In the genomic region with DNA sequence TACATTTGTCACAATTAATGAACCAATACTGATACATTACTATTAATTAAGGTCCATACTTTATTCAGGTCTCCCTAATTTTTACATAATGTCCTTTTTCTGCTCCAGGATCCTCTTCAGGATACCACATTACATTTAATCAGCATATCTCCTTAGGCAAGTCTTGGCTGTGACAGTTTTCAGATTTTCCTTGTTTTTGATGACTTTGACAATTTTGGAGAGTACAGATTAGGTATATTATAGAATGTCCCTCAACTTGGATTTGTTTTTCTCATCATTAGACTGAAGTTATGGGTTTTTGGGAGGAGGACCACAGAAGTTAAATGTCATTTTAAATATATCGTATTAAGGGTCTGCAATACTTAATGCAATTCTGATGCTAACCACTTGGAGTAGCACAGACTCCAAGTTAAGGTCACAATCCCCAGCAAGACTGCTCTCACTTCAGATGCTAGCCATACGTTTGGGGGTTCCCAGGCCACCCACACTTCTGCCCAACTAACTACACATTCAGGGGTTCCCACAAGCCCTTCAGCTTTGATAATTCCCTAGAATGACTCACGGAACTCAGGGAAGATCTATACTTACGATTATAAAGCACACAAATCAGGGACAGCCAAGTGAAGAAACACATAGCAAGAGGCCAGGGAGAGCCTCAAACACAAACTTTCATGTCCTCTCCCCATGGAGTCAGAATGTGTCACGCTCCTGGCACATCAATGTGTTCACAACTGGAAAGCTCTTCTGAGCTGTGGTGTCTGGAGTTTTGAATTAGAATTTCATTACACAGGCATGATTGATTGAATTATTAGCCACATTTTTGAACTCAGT, we compare ENCODE assay signal across 1 cellular context.
TF ChIP-seq lines count a peak whose summit lies in the region.

No MANE protein-coding gene starts in this region.

TF ChIP-seq in IMR-90, 13 proteins besides CTCF, POLR2A, EP300 and RAD21:
- TF ChIP-seq SMC3 (IDR thresholded peaks at IDR 0.05; ENCODE audit: low read depth, low read length) (no peak), BHLHE40 (IDR thresholded peaks at IDR 0.05; ENCODE audit: low read depth, low read length) (no peak), MAZ (IDR thresholded peaks at IDR 0.05; ENCODE audit: borderline replicate concordance, low read depth, low read length) (no peak), NFE2L2 (IDR thresholded peaks at IDR 0.05; ENCODE audit: low read depth, low read length) (no peak), ELK1 (IDR thresholded peaks at IDR 0.05; ENCODE audit: borderline replicate concordance, low read depth, low read length) (no peak), RCOR1 (IDR thresholded peaks at IDR 0.05; ENCODE audit: insufficient replicate concordance, low read length) (no peak), MAFK (IDR thresholded peaks at IDR 0.05; ENCODE audit: low read depth, low read length) (no peak), FOS (IDR thresholded peaks at IDR 0.05; ENCODE audit: low read depth, low read length) (no peak), CEBPB (IDR thresholded peaks at IDR 0.05; ENCODE audit: low read depth, low read length) (no peak), RFX5 (IDR thresholded peaks at IDR 0.05; ENCODE audit: low read depth, low read length) (no peak), MXI1 (IDR thresholded peaks at IDR 0.05; ENCODE audit: borderline replicate concordance, low read depth, low read length) (no peak), CHD1 (IDR thresholded peaks at IDR 0.05; ENCODE audit: low read depth, low read length) (no peak)
- TF ChIP-seq, protein P1, sequence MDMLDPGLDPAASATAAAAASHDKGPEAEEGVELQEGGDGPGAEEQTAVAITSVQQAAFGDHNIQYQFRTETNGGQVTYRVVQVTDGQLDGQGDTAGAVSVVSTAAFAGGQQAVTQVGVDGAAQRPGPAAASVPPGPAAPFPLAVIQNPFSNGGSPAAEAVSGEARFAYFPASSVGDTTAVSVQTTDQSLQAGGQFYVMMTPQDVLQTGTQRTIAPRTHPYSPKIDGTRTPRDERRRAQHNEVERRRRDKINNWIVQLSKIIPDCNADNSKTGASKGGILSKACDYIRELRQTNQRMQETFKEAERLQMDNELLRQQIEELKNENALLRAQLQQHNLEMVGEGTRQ (IDR thresholded peaks at IDR 0.05; ENCODE audit: low read depth, low read length), result no peak
